10 cellular contexts compared by ENCODE assay signal in the genomic region with DNA sequence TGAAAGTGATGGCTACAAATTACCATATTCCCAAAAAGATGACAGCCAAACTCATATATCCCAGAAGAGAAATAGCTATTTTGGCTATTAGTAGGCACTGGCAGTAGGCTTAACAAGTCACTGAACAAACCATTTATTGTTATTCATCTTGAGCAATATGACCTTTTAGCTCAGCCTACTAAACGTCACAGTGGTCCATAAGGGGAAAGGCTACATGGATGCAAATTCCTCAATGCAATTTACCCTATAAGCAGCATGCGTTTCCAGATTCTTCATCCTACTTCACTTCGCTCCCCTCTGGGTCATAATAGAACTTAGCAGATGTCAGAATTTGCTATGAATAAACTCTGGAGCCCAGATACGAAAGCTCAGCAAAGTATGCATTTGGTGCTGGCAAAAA.
DNase-seq lines count a peak whose midpoint lies in the region; ATAC-seq, FAIRE-seq and TF ChIP-seq lines count a peak whose summit lies in the region.
"Had no signal": no experiment of that assay in that cellular context is flagged by ENCODE, and none has a peak within 500 bp of the region (broad histone marks: within the 10 kb centered on the region; RNA-seq: fewer than 3 reads in every experiment).

No MANE protein-coding gene starts in this region.

- H3K27ac ChIP-seq in OCI-LY1 (ENCODE audit: low read depth, low read length, poor library complexity, severe bottlenecking): peak overlapping the region; percentile 38
- H3K27ac ChIP-seq in foreskin keratinocyte: no peak overlapping the region

- peaks cover 9% of the 10 kb centered on the region for H3K36me3 Mint-ChIP-seq in stimulated activated effector memory CD8-positive, alpha-beta T cell treated with anti-CD3 and anti-CD28 coated beads, Interleukin-12 subunit alpha, Interleukin-12 subunit beta, amount 100 ng/mL, for 72 hours

- TF ChIP-seq POLR2A in GM12892 (IDR thresholded peaks at IDR 0.05; ENCODE audit: low read depth, low read length): no peak

- FAIRE-seq in GM12892 (lab: Jason Lieb, UNC): peak; percentile 79

- 0 out of 2 replicates have a peak, but pooled peaks cover 10% of the 10 kb centered on the region for H3F3A ChIP-seq in OCI-LY1 (ENCODE audit: insufficient read depth, low read length)

- H3K27ac Mint-ChIP-seq in stimulated activated effector memory CD8-positive, alpha-beta T cell treated with anti-CD3 and anti-CD28 coated beads, Interleukin-12 subunit alpha, Interleukin-12 subunit beta, amount 100 ng/mL, for 72 hours: peak overlapping the region; percentile 40
- H3K27ac Mint-ChIP-seq: nephron had no signal

- H3K4me1 ChIP-seq in OCI-LY1 (ENCODE audit: insufficient read depth, low read length, severe bottlenecking) (peaks cover 81% of the 10 kb centered on the region), foreskin keratinocyte (peaks cover 32% of the 10 kb centered on the region)

- peaks cover 78% of the 10 kb centered on the region for H3K79me2 ChIP-seq in OCI-LY1 (ENCODE audit: insufficient read depth, low read length)

- H3K9ac ChIP-seq in OCI-LY1 (ENCODE audit: low read length): no peak overlapping the region

- H3K9me2 ChIP-seq in OCI-LY1 (ENCODE audit: low read depth, low read length): no peaks in the 10 kb centered on the region

- 0 out of 2 replicates have a peak, but pooled peaks cover 3% of the 10 kb centered on the region for H3K36me3 ChIP-seq in OCI-LY1 (ENCODE audit: insufficient read depth, low read length)

- H3K9me3 ChIP-seq in OCI-LY1 (ENCODE audit: low read length): no peaks in the 10 kb centered on the region

- H3K4me1 Mint-ChIP-seq in stimulated activated effector memory CD8-positive, alpha-beta T cell treated with anti-CD3 and anti-CD28 coated beads, Interleukin-12 subunit alpha, Interleukin-12 subunit beta, amount 100 ng/mL, for 72 hours: peaks cover 82% of the 10 kb centered on the region

- H3K4me2 ChIP-seq in OCI-LY1 (ENCODE audit: low read length): no peak overlapping the region

- ATAC-seq in stimulated activated effector memory CD8-positive, alpha-beta T cell treated with anti-CD3 and anti-CD28 coated beads, Interleukin-12 subunit alpha, Interleukin-12 subunit beta, amount 100 ng/mL, for 72 hours: no peak
- ATAC-seq in foreskin keratinocyte: no peak
- ATAC-seq in esophagus mucosa: no peak
- no peak for ATAC-seq in GM21423 (IDR thresholded peaks at IDR 0.05; ENCODE audit: unreplicated experiment)
- ATAC-seq in HG03460 (IDR thresholded peaks at IDR 0.05; ENCODE audit: unreplicated experiment): no peak

- no peak overlapping the region for H3K4me3 Mint-ChIP-seq in stimulated activated effector memory CD8-positive, alpha-beta T cell treated with anti-CD3 and anti-CD28 coated beads, Interleukin-12 subunit alpha, Interleukin-12 subunit beta, amount 100 ng/mL, for 72 hours
- H3K4me3 Mint-ChIP-seq: nephron had no signal

- DNase-seq in GM12892 (ENCODE audit: insufficient read length) (no peak), fibroblast of mammary gland (ENCODE audit: low read depth) (peak; percentile 84), foreskin keratinocyte (no peak)
- DNase-seq in stimulated activated effector memory CD8-positive, alpha-beta T cell treated with anti-CD3 and anti-CD28 coated beads, Interleukin-12 subunit alpha, Interleukin-12 subunit beta, amount 100 ng/mL, for 72 hours (ENCODE audit: low spot score in 2 of 2): no peak
- DNase-seq: stimulated activated CD4-positive, alpha-beta T cell treated with anti-CD3 and anti-CD28 coated beads, Interleukin-4, amount 100 ng/mL, for 24 hours had no signal

- H3K27me3 ChIP-seq in OCI-LY1 (ENCODE audit: insufficient read depth, low read length): no peaks in the 10 kb centered on the region
- no peaks in the 10 kb centered on the region for H3K27me3 ChIP-seq in foreskin keratinocyte

- H4K20me1 ChIP-seq in OCI-LY1 (ENCODE audit: insufficient read depth, low read length): no peaks in the 10 kb centered on the region; the same call in 1 of the 2 replicates

- TF ChIP-seq CTCF in OCI-LY1 (IDR thresholded peaks at IDR 0.05; ENCODE audit: low read length) (no peak), fibroblast of mammary gland (conservative IDR thresholded peaks at IDR 0.05; ENCODE audit: control insufficient read depth, insufficient read depth, low read depth, low read length) (no peak), foreskin keratinocyte (conservative IDR thresholded peaks at IDR 0.05) (no peak)

- H2AFZ ChIP-seq in OCI-LY1 (ENCODE audit: low read length): no peak overlapping the region

- H3K4me3 ChIP-seq in OCI-LY1 (ENCODE audit: low read depth, low read length, poor library complexity, severe bottlenecking): no peak overlapping the region
- no peak overlapping the region for H3K4me3 ChIP-seq in fibroblast of mammary gland (ENCODE audit: control insufficient read depth, low read depth, low read length)

- H3K9me3 Mint-ChIP-seq in stimulated activated effector memory CD8-positive, alpha-beta T cell treated with anti-CD3 and anti-CD28 coated beads, Interleukin-12 subunit alpha, Interleukin-12 subunit beta, amount 100 ng/mL, for 72 hours: no peaks in the 10 kb centered on the region
- H3K9me3 Mint-ChIP-seq: nephron had no signal
